ENCODE assay signal across 21 cellular contexts in genomic region chr12:131008461-131009270, GRCh38. TPM values are rescaled to one million over a fixed set of nuclear protein-coding genes. Genes with fewer than 3 reads are reported as not detected.
"Had no signal": no experiment of that assay in that cellular context is flagged by ENCODE, and none has a peak within 500 bp of the region (broad histone marks: within the 10 kb centered on the region; RNA-seq: fewer than 3 reads in every experiment).

No MANE protein-coding gene starts in this region.

- H3K9me3 ChIP-seq: mucosa of descending colon, ovary, right lobe of liver, upper lobe of right lung had no signal

- H3K27ac Mint-ChIP-seq: activated naive CD4-positive, alpha-beta T cell treated with anti-CD3 and anti-CD28 coated beads, Interleukin-2, amount 50 U/mL, for 72 hours; T-helper 1 cell treated with Interleukin-12 subunit alpha and Interleukin-12 subunit beta and Interleukin-4 antibody, amounts not matched to agents 30 μg/mL and 1 μg/mL, for 36 hours had no signal

- H3K36me3 ChIP-seq: brain microvascular endothelial cell, ovary, right lobe of liver had no signal

- H3K4me1 ChIP-seq: foreskin keratinocyte, upper lobe of right lung had no signal

- H3K27me3 ChIP-seq: brain microvascular endothelial cell, foreskin keratinocyte, ovary, right lobe of liver, upper lobe of right lung had no signal

- H3K27ac ChIP-seq: brain microvascular endothelial cell, foreskin keratinocyte, ovary, upper lobe of right lung had no signal

- H3K4me3 ChIP-seq: mucosa of descending colon, ovary, right lobe of liver, upper lobe of right lung had no signal

- H3K4me3 Mint-ChIP-seq: neural crest cell; T-helper 1 cell treated with Interleukin-12 subunit alpha and Interleukin-12 subunit beta and Interleukin-4 antibody, amounts not matched to agents 30 μg/mL and 1 μg/mL, for 36 hours had no signal

- H3K36me3 Mint-ChIP-seq: activated naive CD4-positive, alpha-beta T cell treated with anti-CD3 and anti-CD28 coated beads, Interleukin-2, amount 50 U/mL, for 72 hours had no signal

- DNase-seq: activated gamma-delta T cell treated with Interleukin-2 at 50 U/mL for 16 hours; activated T-cell treated with anti-CD3 and anti-CD28 coated beads, Interleukin-2, amount 50 U/mL, for 1 hour; aorta; brain microvascular endothelial cell; central memory CD4-positive, alpha-beta T cell; effector memory CD4-positive, alpha-beta T cell; foreskin keratinocyte; hypothalamus; mesendoderm; mucosa of descending colon; naive B cell; ovary; stimulated activated CD4-positive, alpha-beta T cell treated with anti-CD3 and anti-CD28 coated beads, Interleukin-4, amount 100 ng/mL, for 1 hour; stimulated activated naive CD4-positive, alpha-beta T cell treated with Interleukin-2 at 50 U/mL for 16 hours; upper lobe of right lung had no signal

- ATAC-seq: activated naive CD4-positive, alpha-beta T cell treated with anti-CD3 and anti-CD28 coated beads, Interleukin-2, amount 50 U/mL, for 72 hours; foreskin keratinocyte; mucosa of descending colon; upper lobe of right lung had no signal

- H3K9me3 Mint-ChIP-seq: activated naive CD4-positive, alpha-beta T cell treated with anti-CD3 and anti-CD28 coated beads, Interleukin-2, amount 50 U/mL, for 72 hours; naive B cell; neural crest cell; T-helper 1 cell treated with Interleukin-12 subunit alpha and Interleukin-12 subunit beta and Interleukin-4 antibody, amounts not matched to agents 30 μg/mL and 1 μg/mL, for 36 hours had no signal

RNA-seq across cellular contexts. Expression of gene ADGRD1, which starts 55.0 kb away (rescaled TPM):
- total RNA-seq: foreskin keratinocyte, glomerular endothelial cell, pulmonary artery endothelial cell had no signal
- polyA plus RNA-seq: foreskin keratinocyte had no signal
